18 cellular contexts compared by ENCODE assay signal in genomic region chr2:85356186-85356585, GRCh38. TPM values are rescaled to one million over a fixed set of nuclear protein-coding genes. Genes with fewer than 3 reads are reported as not detected.
A peak's percentile ranks its signal among the peaks of the same experiment; 100 is the strongest.
DNase-seq lines count a peak whose midpoint lies in the region; ATAC-seq and TF ChIP-seq lines count a peak whose summit lies in the region.
"Had no signal": no experiment of that assay in that cellular context is flagged by ENCODE, and none has a peak within 500 bp of the region (broad histone marks: within the 10 kb centered on the region; RNA-seq: fewer than 3 reads in every experiment).

No MANE protein-coding gene starts in this region.

- H3K9me3 ChIP-seq in right cardiac atrium (ENCODE audit: control insufficient read depth, low read length): no peaks in the 10 kb centered on the region
- no peaks in the 10 kb centered on the region for H3K9me3 ChIP-seq in naive thymus-derived CD4-positive, alpha-beta T cell (ENCODE audit: control insufficient read depth in 2 of 3, low read length in 3 of 3)
- H3K9me3 ChIP-seq: A549 had no signal

- no peak for TF ChIP-seq CTCF in nephron progenitor cell (IDR thresholded peaks at IDR 0.05)
- TF ChIP-seq CTCF in GM23338 (conservative IDR thresholded peaks at IDR 0.05; ENCODE audit: low read depth in 2 of 2): no peak

- H3K27me3 ChIP-seq in right cardiac atrium (ENCODE audit: control insufficient read depth, insufficient read depth) (no peaks in the 10 kb centered on the region), GM23338 (ENCODE audit: insufficient read depth) (no peaks in the 10 kb centered on the region)
- no peaks in the 10 kb centered on the region for H3K27me3 ChIP-seq in naive thymus-derived CD4-positive, alpha-beta T cell (ENCODE audit: control insufficient read depth in 2 of 2, insufficient read depth in 2 of 2, low read length in 2 of 2)

- H4K20me1 ChIP-seq in GM23338 (replicated peaks; ENCODE audit: insufficient read depth): no peaks in the 10 kb centered on the region; the same call in none of the 2 replicates

- 78% methylated on average over 2 of the region's 2 CpGs for WGBS in right cardiac atrium

- CTCF ChIA-PET in naive thymus-derived CD4-positive, alpha-beta T cell (lab: Charles Lee): no interaction called here

- no peaks in the 10 kb centered on the region for H3K27me3 Mint-ChIP-seq in activated T-helper 2 cell treated with anti-CD3 and anti-CD28 coated beads, Interferon-gamma antibody, Interleukin-2, Interleukin-4, amounts not matched to agents 10 μg/mL and 5 μg/mL and 100 μg/mL, durations not matched to agents 14 hours and 24 hours and 36 hours (ENCODE audit: low read depth)
- H3K27me3 Mint-ChIP-seq in naive B cell (no peaks in the 10 kb centered on the region), nephron progenitor cell (ENCODE audit: low read depth, poor library complexity) (no peaks in the 10 kb centered on the region), GM23338 (ENCODE audit: insufficient read depth, low read depth, poor library complexity) (peaks cover 6% of the 10 kb centered on the region)
- no peaks in the 10 kb centered on the region for H3K27me3 Mint-ChIP-seq in naive thymus-derived CD4-positive, alpha-beta T cell
- H3K27me3 Mint-ChIP-seq: CD4-positive, alpha-beta T cell had no signal

- DNase-seq in cardiac septum (ENCODE audit: low spot score) (peak; percentile 39), right cardiac atrium (no peak), naive B cell (no peak), nephron progenitor cell (no peak), GM23338 (ENCODE audit: low spot score) (no peak)
- no peak for DNase-seq in activated T-helper 2 cell treated with anti-CD3 and anti-CD28 coated beads, Interferon-gamma antibody, Interleukin-2, Interleukin-4, amounts not matched to agents 10 μg/mL and 5 μg/mL and 100 μg/mL, durations not matched to agents 14 hours and 24 hours and 36 hours (ENCODE audit: low spot score)
- no peak for DNase-seq in naive thymus-derived CD4-positive, alpha-beta T cell
- DNase-seq: CD4-positive, alpha-beta T cell; GF-D8; GOT3; NCI-H1092 treated with DMSO at 0.1 percent for 48 hours; NCI-H1694; NCI-H345; NCI-H526 treated with DMSO at 0.1 percent for 48 hours; OCI-M1; RPMI8226 had no signal

- intact Hi-C loops in cardiac septum (cut with DNase I) (no loop called here), right cardiac atrium (cut with DNase I) (no loop called here)
- intact Hi-C loops in activated T-helper 2 cell treated with anti-CD3 and anti-CD28 coated beads, Interferon-gamma antibody, Interleukin-2, Interleukin-4, amounts not matched to agents 10 μg/mL and 5 μg/mL and 100 μg/mL, durations not matched to agents 14 hours and 24 hours and 36 hours (cut with micrococcal nuclease): no loop called here
- intact Hi-C loops in naive thymus-derived CD4-positive, alpha-beta T cell (cut with micrococcal nuclease): no loop called here

- H3K79me2 ChIP-seq in GM23338 (replicated peaks; ENCODE audit: insufficient read depth): no peaks in the 10 kb centered on the region

- H3K4me3 Mint-ChIP-seq in activated T-helper 2 cell treated with anti-CD3 and anti-CD28 coated beads, Interferon-gamma antibody, Interleukin-2, Interleukin-4, amounts not matched to agents 10 μg/mL and 5 μg/mL and 100 μg/mL, durations not matched to agents 14 hours and 24 hours and 36 hours (ENCODE audit: low read depth): peak overlapping the region; percentile 8
- H3K4me3 Mint-ChIP-seq in naive B cell: peak overlapping the region in 6 of 8 donors; percentile 12 to 100 (median 96)
- H3K4me3 Mint-ChIP-seq in nephron progenitor cell: no peak overlapping the region
- peak overlapping the region in 3 of 10 donors; percentile 48 to 100 (median 94) for H3K4me3 Mint-ChIP-seq in naive thymus-derived CD4-positive, alpha-beta T cell
- no peak overlapping the region for H3K4me3 Mint-ChIP-seq in GM23338

- no peak for ATAC-seq in right cardiac atrium
- no peak for ATAC-seq in naive B cell (ENCODE audit: low read depth in 2 of 2)
- no peak for ATAC-seq in GM19035 (IDR thresholded peaks at IDR 0.05; ENCODE audit: unreplicated experiment)
- no peak for ATAC-seq in naive thymus-derived CD4-positive, alpha-beta T cell
- ATAC-seq in GM23338: no peak
- ATAC-seq: A549 had no signal

- no peak overlapping the region for H3K27ac Mint-ChIP-seq in activated T-helper 2 cell treated with anti-CD3 and anti-CD28 coated beads, Interferon-gamma antibody, Interleukin-2, Interleukin-4, amounts not matched to agents 10 μg/mL and 5 μg/mL and 100 μg/mL, durations not matched to agents 14 hours and 24 hours and 36 hours
- H3K27ac Mint-ChIP-seq in naive B cell: peak overlapping the region in 3 of 6 donors; percentile 44 to 98 (median 60)
- H3K27ac Mint-ChIP-seq in nephron progenitor cell: no peak overlapping the region
- peak overlapping the region in 2 of 9 donors; percentile 93 to 94 for H3K27ac Mint-ChIP-seq in naive thymus-derived CD4-positive, alpha-beta T cell
- H3K27ac Mint-ChIP-seq in GM23338: no peak overlapping the region

- POLR2A ChIA-PET in naive thymus-derived CD4-positive, alpha-beta T cell (lab: Charles Lee): interaction anchor here (1.4 to 14.5 kb wide), 3 partner anchors 27 to 183 kb away, joined by 3 to 211 read pairs (median 38); partner anchors contain the start of genes MAT2A and TGOLN2

- H3K9me3 Mint-ChIP-seq in activated T-helper 2 cell treated with anti-CD3 and anti-CD28 coated beads, Interferon-gamma antibody, Interleukin-2, Interleukin-4, amounts not matched to agents 10 μg/mL and 5 μg/mL and 100 μg/mL, durations not matched to agents 14 hours and 24 hours and 36 hours: no peaks in the 10 kb centered on the region
- H3K9me3 Mint-ChIP-seq in naive B cell: no peaks in the 10 kb centered on the region
- H3K9me3 Mint-ChIP-seq in nephron progenitor cell: no peaks in the 10 kb centered on the region
- H3K9me3 Mint-ChIP-seq in naive thymus-derived CD4-positive, alpha-beta T cell: peaks cover 0 to 4% (median 0%) of the 10 kb centered on the region in 11 donors
- no peaks in the 10 kb centered on the region for H3K9me3 Mint-ChIP-seq in GM23338
- H3K9me3 Mint-ChIP-seq: CD4-positive, alpha-beta T cell had no signal

- no peak overlapping the region for H3K4me2 ChIP-seq in GM23338

- H3K36me3 ChIP-seq in naive thymus-derived CD4-positive, alpha-beta T cell (ENCODE audit: control insufficient read depth in 2 of 3, insufficient read depth in 3 of 3, low read length in 3 of 3): peaks cover 0 to 26% (median 3%) of the 10 kb centered on the region in 3 experiments
- no peaks in the 10 kb centered on the region for H3K36me3 ChIP-seq in GM23338 (ENCODE audit: insufficient read depth)

- H3K9me2 ChIP-seq in GM23338 (ENCODE audit: insufficient read depth): no peaks in the 10 kb centered on the region

- H3K27ac ChIP-seq in right cardiac atrium (ENCODE audit: low read length) (no peak overlapping the region), GM23338 (ENCODE audit: low read depth) (no peak overlapping the region)
- no peak overlapping the region for H3K27ac ChIP-seq in naive thymus-derived CD4-positive, alpha-beta T cell (ENCODE audit: low read depth, low read length)

- H3K36me3 Mint-ChIP-seq in activated T-helper 2 cell treated with anti-CD3 and anti-CD28 coated beads, Interferon-gamma antibody, Interleukin-2, Interleukin-4, amounts not matched to agents 10 μg/mL and 5 μg/mL and 100 μg/mL, durations not matched to agents 14 hours and 24 hours and 36 hours (ENCODE audit: low read depth): peaks cover 28% of the 10 kb centered on the region
- peaks cover 0 to 4% of the 10 kb centered on the region in 2 donors for H3K36me3 Mint-ChIP-seq in naive B cell
- H3K36me3 Mint-ChIP-seq in nephron progenitor cell (ENCODE audit: low read depth): peaks cover 13% of the 10 kb centered on the region
- peaks cover 0 to 32% (median 16%) of the 10 kb centered on the region in 5 donors for H3K36me3 Mint-ChIP-seq in naive thymus-derived CD4-positive, alpha-beta T cell
- no peaks in the 10 kb centered on the region for H3K36me3 Mint-ChIP-seq in GM23338 (ENCODE audit: low read depth)

- no peaks in the 10 kb centered on the region for H3F3A ChIP-seq in GM23338 (replicated peaks; ENCODE audit: low read depth)

- no peak overlapping the region for H2AFZ ChIP-seq in GM23338

- no peak overlapping the region for H3K4me3 ChIP-seq in right cardiac atrium (ENCODE audit: low read length)
- H3K4me3 ChIP-seq in naive thymus-derived CD4-positive, alpha-beta T cell (ENCODE audit: low read length): no peak overlapping the region
- H3K4me3 ChIP-seq in GM23338: no peak overlapping the region

- peaks cover 6% of the 10 kb centered on the region for H3K4me1 ChIP-seq in right cardiac atrium (ENCODE audit: control insufficient read depth, insufficient read depth, low read length)
- H3K4me1 ChIP-seq in naive thymus-derived CD4-positive, alpha-beta T cell (ENCODE audit: control insufficient read depth in 2 of 2, insufficient read depth in 2 of 2, low read length in 2 of 2): peaks cover 19 to 28% of the 10 kb centered on the region in 2 donors
- H3K4me1 ChIP-seq in GM23338 (ENCODE audit: insufficient read depth): peaks cover 15% of the 10 kb centered on the region

- H3K4me1 Mint-ChIP-seq in activated T-helper 2 cell treated with anti-CD3 and anti-CD28 coated beads, Interferon-gamma antibody, Interleukin-2, Interleukin-4, amounts not matched to agents 10 μg/mL and 5 μg/mL and 100 μg/mL, durations not matched to agents 14 hours and 24 hours and 36 hours (ENCODE audit: low read depth): peaks cover 31% of the 10 kb centered on the region
- H3K4me1 Mint-ChIP-seq in naive B cell (peaks cover 27 to 48% (median 44%) of the 10 kb centered on the region in 3 donors), nephron progenitor cell (peaks cover 30% of the 10 kb centered on the region), GM23338 (peaks cover 15% of the 10 kb centered on the region)
- H3K4me1 Mint-ChIP-seq in naive thymus-derived CD4-positive, alpha-beta T cell: peaks cover 36 to 61% (median 55%) of the 10 kb centered on the region in 7 donors

RNA-seq across cellular contexts. Expression of gene ELMOD3, which starts 1.6 kb away (rescaled TPM):
- total RNA-seq in cardiac septum (9.8 TPM), right cardiac atrium (10 to 100 TPM; 11.5 to 16.1 (median 13.0) TPM)
- polyA plus RNA-seq in right cardiac atrium (10.7 TPM), naive B cell (ENCODE audit: low read depth in 6 of 6) (10 to 100 TPM in 5 of 6 donors, 1 to 10 TPM in 1; 9.8 to 23.1 (median 13.8) TPM), GM23338 (2016; fragmentation: Nextera tagmentation; extraction: Ambion mirVana) (5.9 and 8.6 TPM in 2 replicates)
- total RNA-seq in activated T-helper 2 cell treated with anti-CD3 and anti-CD28 coated beads, Interferon-gamma antibody, Interleukin-2, Interleukin-4, amounts not matched to agents 10 μg/mL and 5 μg/mL and 100 μg/mL, durations not matched to agents 14 hours and 24 hours and 36 hours: 17.0 and 18.9 TPM in 2 replicates
- total RNA-seq in naive thymus-derived CD4-positive, alpha-beta T cell: 10 to 100 TPM; 20.2 to 33.3 (median 21.7) TPM
- 10 to 100 TPM in 1 of 2 donors, 1 to 10 TPM in 1; 9.4 to 13.3 TPM for polyA plus RNA-seq in naive thymus-derived CD4-positive, alpha-beta T cell
- 7.1 and 8.9 TPM in 2 replicates for total RNA-seq in GM23338 (2014; rRNA removed; shearing (Covaris generic))

RNA-seq across cellular contexts. Expression of gene RETSAT, which starts 1.9 kb away (rescaled TPM):
- total RNA-seq in cardiac septum (16.6 TPM), right cardiac atrium (10 to 100 TPM; 22.4 to 33.5 (median 27.9) TPM)
- polyA plus RNA-seq in right cardiac atrium (31.9 TPM), naive B cell (ENCODE audit: low read depth in 6 of 6) (1 to 10 TPM; 4.4 to 8.7 (median 6.8) TPM), GM23338 (2016; fragmentation: Nextera tagmentation; extraction: Ambion mirVana) (2.3 and 2.6 TPM in 2 replicates)
- total RNA-seq in activated T-helper 2 cell treated with anti-CD3 and anti-CD28 coated beads, Interferon-gamma antibody, Interleukin-2, Interleukin-4, amounts not matched to agents 10 μg/mL and 5 μg/mL and 100 μg/mL, durations not matched to agents 14 hours and 24 hours and 36 hours: 26.3 and 29.6 TPM in 2 replicates
- total RNA-seq in naive thymus-derived CD4-positive, alpha-beta T cell: 10 to 100 TPM; 18.5 to 30.5 (median 20.2) TPM
- polyA plus RNA-seq in naive thymus-derived CD4-positive, alpha-beta T cell: 10 to 100 TPM in 1 of 2 donors, 1 to 10 TPM in 1; 8.9 to 14.5 TPM
- total RNA-seq in GM23338 (2014; rRNA removed; shearing (Covaris generic)): 12.5 and 16.4 TPM in 2 replicates

RNA-seq across cellular contexts. Expression of gene TGOLN2, which starts 28.4 kb away (rescaled TPM):
- total RNA-seq in cardiac septum (75.1 TPM), right cardiac atrium (10 to 100 TPM; 75.4 to 82.6 (median 79.4) TPM)
- polyA plus RNA-seq in right cardiac atrium (29.9 TPM), naive B cell (ENCODE audit: low read depth in 6 of 6) (10 to 100 TPM; 45.5 to 94.8 (median 77.3) TPM), GM23338 (2016; fragmentation: Nextera tagmentation; extraction: Ambion mirVana) (17.8 and 20.8 TPM in 2 replicates)
- total RNA-seq in activated T-helper 2 cell treated with anti-CD3 and anti-CD28 coated beads, Interferon-gamma antibody, Interleukin-2, Interleukin-4, amounts not matched to agents 10 μg/mL and 5 μg/mL and 100 μg/mL, durations not matched to agents 14 hours and 24 hours and 36 hours: 94.0 and 96.5 TPM in 2 replicates
- total RNA-seq in naive thymus-derived CD4-positive, alpha-beta T cell: 100 to 1,000 TPM; 144 to 200 (median 178) TPM
- 100 to 1,000 TPM in 1 of 2 donors, 10 to 100 TPM in 1; 75.7 to 107 TPM for polyA plus RNA-seq in naive thymus-derived CD4-positive, alpha-beta T cell
- total RNA-seq in GM23338 (2014; rRNA removed; shearing (Covaris generic)): 48.3 and 49.4 TPM in 2 replicates

RNA-seq across cellular contexts. Expression of gene CAPG, which starts 54.0 kb away (rescaled TPM):
- 7.4 TPM for total RNA-seq in cardiac septum
- 10 to 100 TPM in 2 of 4 donors, 1 to 10 TPM in 2; 6.8 to 15.6 (median 12.3) TPM for total RNA-seq in right cardiac atrium
- polyA plus RNA-seq in right cardiac atrium: 13.2 TPM
- total RNA-seq in activated T-helper 2 cell treated with anti-CD3 and anti-CD28 coated beads, Interferon-gamma antibody, Interleukin-2, Interleukin-4, amounts not matched to agents 10 μg/mL and 5 μg/mL and 100 μg/mL, durations not matched to agents 14 hours and 24 hours and 36 hours: 145 and 146 TPM in 2 replicates
- 100 to 1,000 TPM; 114 to 414 (median 282) TPM for polyA plus RNA-seq in naive B cell (ENCODE audit: low read depth in 6 of 6)
- 100 to 1,000 TPM in 2 of 5 experiments, 10 to 100 TPM in 3; 12.9 to 265 (median 29.7) TPM for total RNA-seq in naive thymus-derived CD4-positive, alpha-beta T cell
- 10 to 100 TPM; 34.3 to 36.4 TPM for polyA plus RNA-seq in naive thymus-derived CD4-positive, alpha-beta T cell
- 75.2 and 88.7 TPM in 2 replicates for total RNA-seq in GM23338 (2014; rRNA removed; shearing (Covaris generic))
- 104 and 115 TPM in 2 replicates for polyA plus RNA-seq in GM23338 (2016; fragmentation: Nextera tagmentation; extraction: Ambion mirVana)

Comparison
In these comparisons a context has a peak if more than half of its experiments do, and no peak if none do; other contexts are left out.
1. H3K4me3 Mint-ChIP-seq: peak in activated T-helper 2 cell treated with anti-CD3 and anti-CD28 coated beads, Interferon-gamma antibody, Interleukin-2, Interleukin-4, amounts not matched to agents 10 μg/mL and 5 μg/mL and 100 μg/mL, durations not matched to agents 14 hours and 24 hours and 36 hours (single experiment) and naive B cell (6 of 8); none in nephron progenitor cell (single experiment) and GM23338 (single experiment).